8 cellular contexts compared by ENCODE assay signal in genomic region chr22:29267462-29267857, GRCh38. TPM values are rescaled to one million over a fixed set of nuclear protein-coding genes. Genes with fewer than 3 reads are reported as not detected.
DNase-seq lines count a peak whose midpoint lies in the region; ATAC-seq and TF ChIP-seq lines count a peak whose summit lies in the region.

No MANE protein-coding gene starts in this region.

- no peak for ATAC-seq in body of pancreas
- ATAC-seq in mucosa of descending colon, result no peak

- H3K27ac Mint-ChIP-seq in HFFc6, result peak overlapping the region; percentile 99

- H3K36me3 Mint-ChIP-seq in HFFc6 (ENCODE audit: low read depth), result peaks cover 43% of the 10 kb centered on the region

- no peak for TF ChIP-seq POLR2A in body of pancreas (IDR thresholded peaks at IDR 0.05)

- H3K9me3 Mint-ChIP-seq in HFFc6, result no peaks in the 10 kb centered on the region

- no peaks in the 10 kb centered on the region; the same call in 1 of the 2 replicates for H3K9me3 ChIP-seq in AG04450 (ENCODE audit: control insufficient read depth, insufficient read depth, low read length)
- H3K9me3 ChIP-seq in body of pancreas, result no peaks in the 10 kb centered on the region
- no peaks in the 10 kb centered on the region for H3K9me3 ChIP-seq in mucosa of descending colon

- no peak for DNase-seq in AG04450 (ENCODE audit: low read depth, low spot score)
- no peak for DNase-seq in HFFc6
- no peak for DNase-seq in body of pancreas
- no peak for DNase-seq in mucosa of descending colon
- DNase-seq in NK-92 (lab: John Stamatoyannopoulos, UW; ENCODE audit: unreplicated experiment), result no peak
- no peak for DNase-seq in epidermal melanocyte (ENCODE audit: insufficient read length, low spot score)
- DNase-seq in pons (ENCODE audit: low spot score), result no peak
- no peak for DNase-seq in mucosa of gallbladder (ENCODE audit: low spot score)

- H3K27me3 Mint-ChIP-seq in HFFc6 (ENCODE audit: insufficient read depth), result peaks cover 4% of the 10 kb centered on the region

- H3K4me1 ChIP-seq in body of pancreas, result peaks cover 61% of the 10 kb centered on the region
- peaks cover 27% of the 10 kb centered on the region for H3K4me1 ChIP-seq in mucosa of descending colon (ENCODE audit: low read depth)

- 0% methylated on average over 5 to 32 of the region's 32 CpGs for WGBS in body of pancreas, 2 donors

- peak overlapping the region; percentile 95 for H3K4me3 Mint-ChIP-seq in HFFc6

- TF ChIP-seq CTCF in AG04450 (IDR thresholded peaks at IDR 0.05; ENCODE audit: low read depth, low read length), result no peak
- no peak; the same call in 1 of the 2 replicates for TF ChIP-seq CTCF in HFFc6 (IDR thresholded peaks at IDR 0.05)
- peak in 1 of 7 experiments; percentile 2 for TF ChIP-seq CTCF in body of pancreas (IDR thresholded peaks at IDR 0.05)
- TF ChIP-seq CTCF in mucosa of descending colon (IDR thresholded peaks at IDR 0.05), result no peak

- CTCF ChIA-PET in AG04450 (lab: Charles Lee), result no interaction called here

- H3K4me1 Mint-ChIP-seq in HFFc6 (ENCODE audit: low read depth), result peaks cover 47% of the 10 kb centered on the region

- H3K4me3 ChIP-seq in AG04450 (ENCODE audit: low read depth, low read length) (peak overlapping the region; percentile 84), body of pancreas (peak overlapping the region; percentile 74 to 79), mucosa of descending colon (peak overlapping the region; percentile 56)

- H3K27me3 ChIP-seq in AG04450 (ENCODE audit: control insufficient read depth, insufficient read depth, low read length), result no peaks in the 10 kb centered on the region
- no peaks in the 10 kb centered on the region for H3K27me3 ChIP-seq in body of pancreas

- H3K27ac ChIP-seq in AG04450 (ENCODE audit: low read depth, low read length), result peak overlapping the region; percentile 100
- peak overlapping the region; percentile 99 to 100 (median 100) for H3K27ac ChIP-seq in body of pancreas

- POLR2A ChIA-PET in AG04450 (lab: Yijun Ruan, JAX), result interaction anchor here (0.7 kb wide), 1 partner anchor 156 kb away, joined by 3 read pairs; no protein-coding TSS in a partner anchor

- intact Hi-C loops in body of pancreas (cut with DNase I) (no loop called here), mucosa of descending colon (cut with DNase I, micrococcal nuclease) (no loop called here)

- H3K36me3 ChIP-seq in body of pancreas (replicated peaks in 1 of 2; ENCODE audit: insufficient read depth in 1 of 2, low read depth in 2 of 2), result no peaks in the 10 kb centered on the region
- no peaks in the 10 kb centered on the region for H3K36me3 ChIP-seq in mucosa of descending colon (ENCODE audit: low read depth)

RNA-seq across cellular contexts. Expression of gene RHBDD3, which starts 0.3 kb away (rescaled TPM):
- 9.9 and 13.8 TPM in 2 replicates for polyA plus RNA-seq in AG04450 (2011; rRNA removed)
- 3.6 and 5.0 TPM in 2 replicates for polyA minus RNA-seq in AG04450 (2011; rRNA and poly(A)+ RNA removed)
- 10 to 100 TPM; 19.4 to 24.0 (median 21.0) TPM for total RNA-seq in HFFc6 (2021; fragmentation: NEBNext Ultra II Directional; extraction: Animal tissue kit (Norgen Biotek cat#: 25700))
- 10 to 100 TPM; 32.4 to 42.2 TPM for total RNA-seq in body of pancreas
- total RNA-seq in mucosa of descending colon, result 10 to 100 TPM; 13.3 to 26.1 (median 19.1) TPM
- 24.0 TPM for total RNA-seq in mucosa of gallbladder

RNA-seq across cellular contexts. Expression of gene EWSR1, which starts 0.6 kb away (rescaled TPM):
- 146 and 185 TPM in 2 replicates for polyA plus RNA-seq in AG04450 (2011; rRNA removed)
- 206 and 243 TPM in 2 replicates for polyA minus RNA-seq in AG04450 (2011; rRNA and poly(A)+ RNA removed)
- total RNA-seq in HFFc6 (2021; fragmentation: NEBNext Ultra II Directional; extraction: Animal tissue kit (Norgen Biotek cat#: 25700)), result 100 to 1,000 TPM; 200 to 291 (median 270) TPM
- total RNA-seq in body of pancreas (100 to 1,000 TPM; 142 to 175 TPM), mucosa of descending colon (100 to 1,000 TPM; 176 to 227 (median 179) TPM), mucosa of gallbladder (160 TPM)

RNA-seq across cellular contexts. Expression of gene GAS2L1, which starts 39.0 kb away (rescaled TPM):
- polyA plus RNA-seq in AG04450 (2011; rRNA removed), result 4.5 and 5.2 TPM in 2 replicates
- polyA minus RNA-seq in AG04450 (2011; rRNA and poly(A)+ RNA removed), result 2.2 and 2.9 TPM in 2 replicates
- total RNA-seq in HFFc6 (2021; fragmentation: NEBNext Ultra II Directional; extraction: Animal tissue kit (Norgen Biotek cat#: 25700)), result 10 to 100 TPM; 40.5 to 48.8 (median 43.3) TPM
- total RNA-seq in body of pancreas (10 to 100 TPM; 15.8 to 19.2 TPM), mucosa of descending colon (10 to 100 TPM; 19.7 to 34.7 (median 24.7) TPM), mucosa of gallbladder (24.6 TPM)

RNA-seq across cellular contexts. Expression of gene RASL10A, which starts 48.0 kb away (rescaled TPM):
- polyA plus RNA-seq in AG04450 (2011; rRNA removed), result not detected in 2 replicates
- polyA minus RNA-seq in AG04450 (2011; rRNA and poly(A)+ RNA removed), result not detected in 2 replicates
- total RNA-seq in HFFc6 (2021; fragmentation: NEBNext Ultra II Directional; extraction: Animal tissue kit (Norgen Biotek cat#: 25700)), result under 1 TPM in 2 of 6 experiments, not detected in 4; 0.24 to 0.28 TPM
- under 1 TPM in 1 of 2 donors, not detected in 1; 0.78 TPM for total RNA-seq in body of pancreas
- 1 to 10 TPM; 1.1 to 2.3 (median 1.4) TPM for total RNA-seq in mucosa of descending colon
- total RNA-seq in mucosa of gallbladder, result 1.7 TPM
